ENCODE assay signal across 13 cellular contexts in the genomic region with DNA sequence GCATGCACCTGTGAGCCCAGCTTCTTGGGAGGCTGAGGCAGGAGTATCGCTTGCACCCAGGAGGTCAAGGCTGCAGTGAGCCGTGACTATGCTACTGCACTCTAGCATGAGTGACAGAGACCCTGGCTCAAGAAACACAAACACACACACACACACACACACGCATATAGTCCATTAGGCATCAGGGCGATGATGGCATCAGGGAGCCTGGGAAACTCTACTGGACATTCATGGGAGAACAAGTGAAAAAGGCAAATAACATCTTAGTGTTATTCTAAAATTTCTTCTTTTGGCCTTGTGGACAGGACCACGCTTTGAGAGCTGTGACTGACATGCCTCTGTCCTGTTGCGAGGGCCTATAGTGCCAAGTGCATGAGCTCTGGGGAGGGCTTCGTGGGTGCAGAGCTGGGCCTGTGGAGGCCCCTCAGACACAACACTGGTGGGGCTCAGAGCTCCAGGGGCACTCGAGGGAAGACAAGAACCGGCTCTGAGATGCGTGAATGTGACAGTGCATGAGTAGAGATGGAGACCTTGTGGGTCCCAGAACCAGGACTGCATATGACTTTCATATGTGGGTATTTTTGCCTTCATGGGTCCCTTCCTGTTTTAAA. TPM values are rescaled to one million over a fixed set of nuclear protein-coding genes. Genes with fewer than 3 reads are reported as not detected.
DNase-seq lines count a peak whose midpoint lies in the region; ATAC-seq lines count a peak whose summit lies in the region.
"Had no signal": no experiment of that assay in that cellular context is flagged by ENCODE, and none has a peak within 500 bp of the region (broad histone marks: within the 10 kb centered on the region; RNA-seq: fewer than 3 reads in every experiment).

No MANE protein-coding gene starts in this region.

- no peak for ATAC-seq in activated naive CD8-positive, alpha-beta T cell treated with anti-CD3 and anti-CD28 coated beads, Interleukin-2, amount 10 ng/mL, durations not matched to agents 7 days and 5 days (ENCODE audit: low read depth)
- ATAC-seq: right cardiac atrium, T-helper 17 cell had no signal

- H3K4me3 Mint-ChIP-seq in CD8-positive, alpha-beta memory T cell: no peak overlapping the region
- H3K4me3 Mint-ChIP-seq in activated naive CD8-positive, alpha-beta T cell treated with anti-CD3 and anti-CD28 coated beads, Interleukin-2, amount 10 ng/mL, durations not matched to agents 7 days and 5 days: no peak overlapping the region

- H3K9me3 ChIP-seq in CD8-positive, alpha-beta memory T cell (ENCODE audit: low read length): no peaks in the 10 kb centered on the region

- no peaks in the 10 kb centered on the region for H3K27me3 ChIP-seq in CD8-positive, alpha-beta memory T cell (ENCODE audit: insufficient read depth, low read length, poor library complexity, severe bottlenecking)

- POLR2A ChIA-PET in CD8-positive, alpha-beta memory T cell (lab: Charles Lee): interaction anchor here (0.6 kb wide), 1 partner anchor 115 kb away, joined by 3 read pairs; no protein-coding TSS in a partner anchor
- POLR2A ChIA-PET in activated naive CD8-positive, alpha-beta T cell treated with anti-CD3 and anti-CD28 coated beads, Interleukin-2, amount 10 ng/mL, durations not matched to agents 7 days and 5 days (lab: Charles Lee): interaction anchor here (1.3 kb wide), 2 partner anchors 10 to 12 kb away, joined by 3 read pairs; no protein-coding TSS in a partner anchor

- peaks cover 14% of the 10 kb centered on the region for H3K4me1 ChIP-seq in CD8-positive, alpha-beta memory T cell (ENCODE audit: insufficient read depth, low read length)

- H3K36me3 ChIP-seq in CD8-positive, alpha-beta memory T cell (ENCODE audit: insufficient read depth, low read length): no peaks in the 10 kb centered on the region

- no peaks in the 10 kb centered on the region for H3K27me3 Mint-ChIP-seq in CD8-positive, alpha-beta memory T cell
- H3K27me3 Mint-ChIP-seq in activated naive CD8-positive, alpha-beta T cell treated with anti-CD3 and anti-CD28 coated beads, Interleukin-2, amount 10 ng/mL, durations not matched to agents 7 days and 5 days: no peaks in the 10 kb centered on the region
- H3K27me3 Mint-ChIP-seq: T-helper 17 cell had no signal

- no peak overlapping the region for H3K27ac ChIP-seq in CD8-positive, alpha-beta memory T cell (ENCODE audit: low read depth, low read length)

- H3K36me3 Mint-ChIP-seq in CD8-positive, alpha-beta memory T cell: peaks cover 0 to 48% (median 3%) of the 10 kb centered on the region in 3 donors
- H3K36me3 Mint-ChIP-seq in activated naive CD8-positive, alpha-beta T cell treated with anti-CD3 and anti-CD28 coated beads, Interleukin-2, amount 10 ng/mL, durations not matched to agents 7 days and 5 days: no peaks in the 10 kb centered on the region

- H3K27ac Mint-ChIP-seq in CD8-positive, alpha-beta memory T cell: peak overlapping the region in 5 of 8 donors; percentile 4 to 88 (median 42)
- no peak overlapping the region for H3K27ac Mint-ChIP-seq in activated naive CD8-positive, alpha-beta T cell treated with anti-CD3 and anti-CD28 coated beads, Interleukin-2, amount 10 ng/mL, durations not matched to agents 7 days and 5 days
- H3K27ac Mint-ChIP-seq: T-helper 17 cell had no signal

- CTCF ChIA-PET in CD8-positive, alpha-beta memory T cell (lab: Charles Lee): no interaction called here

- H3K4me3 ChIP-seq in CD8-positive, alpha-beta memory T cell (ENCODE audit: low read length): no peak overlapping the region

- no peaks in the 10 kb centered on the region for H3K9me3 Mint-ChIP-seq in CD8-positive, alpha-beta memory T cell
- no peaks in the 10 kb centered on the region for H3K9me3 Mint-ChIP-seq in activated naive CD8-positive, alpha-beta T cell treated with anti-CD3 and anti-CD28 coated beads, Interleukin-2, amount 10 ng/mL, durations not matched to agents 7 days and 5 days

- H3K4me1 Mint-ChIP-seq in CD8-positive, alpha-beta memory T cell: peaks cover 21 to 39% (median 30%) of the 10 kb centered on the region in 3 donors
- peaks cover 18% of the 10 kb centered on the region for H3K4me1 Mint-ChIP-seq in activated naive CD8-positive, alpha-beta T cell treated with anti-CD3 and anti-CD28 coated beads, Interleukin-2, amount 10 ng/mL, durations not matched to agents 7 days and 5 days

- intact Hi-C loops in posterior vena cava (cut with DNase I): loop anchor here in 1 of 2 donors (10.0 kb wide), 1 partner anchor 116 kb away; a partner anchor contains a TSS

- DNase-seq in CD8-positive, alpha-beta memory T cell: no peak
- peak; percentile 33 for DNase-seq in H4 (ENCODE audit: low spot score)
- DNase-seq in activated naive CD8-positive, alpha-beta T cell treated with anti-CD3 and anti-CD28 coated beads, Interleukin-2, amount 10 ng/mL, durations not matched to agents 7 days and 5 days: peak; percentile 17
- DNase-seq in posterior vena cava (ENCODE audit: low spot score): peak; percentile 40
- DNase-seq in NCI-H748 treated with DMSO at 0.1 percent for 48 hours (lab: John Stamatoyannopoulos, UW): no peak
- DNase-seq in DMS153 (lab: John Stamatoyannopoulos, UW): no peak
- DNase-seq in HCEC 1CT: no peak

RNA-seq across cellular contexts. Expression of a gene that starts 8.0 kb away (rescaled TPM):
- total RNA-seq in CD8-positive, alpha-beta memory T cell: 100 to 1,000 TPM; 125 to 132 TPM
- 9.2 TPM for polyA plus RNA-seq in CD8-positive, alpha-beta memory T cell
- total RNA-seq in H4 (2014; rRNA removed; shearing (Covaris generic)): 64.0 and 65.0 TPM in 2 replicates
- 100 to 1,000 TPM; 149 to 159 TPM for total RNA-seq in activated naive CD8-positive, alpha-beta T cell treated with anti-CD3 and anti-CD28 coated beads, Interleukin-2, amount 10 ng/mL, durations not matched to agents 7 days and 5 days
- total RNA-seq in posterior vena cava: 10 to 100 TPM; 78.9 to 88.0 TPM

RNA-seq across cellular contexts. Expression of a gene that starts 12.0 kb away (rescaled TPM):
- total RNA-seq in CD8-positive, alpha-beta memory T cell: 10 to 100 TPM; 23.5 to 27.5 TPM
- polyA plus RNA-seq in CD8-positive, alpha-beta memory T cell: 77.8 TPM
- 1.1 and 1.7 TPM in 2 replicates for total RNA-seq in H4 (2014; rRNA removed; shearing (Covaris generic))
- 10 to 100 TPM; 33.2 to 36.3 TPM for total RNA-seq in activated naive CD8-positive, alpha-beta T cell treated with anti-CD3 and anti-CD28 coated beads, Interleukin-2, amount 10 ng/mL, durations not matched to agents 7 days and 5 days
- 1 to 10 TPM; 5.1 to 5.5 TPM for total RNA-seq in posterior vena cava

RNA-seq across cellular contexts. Expression of a gene that starts 21.5 kb away (rescaled TPM):
- total RNA-seq in CD8-positive, alpha-beta memory T cell: under 1 TPM; 0.31 TPM
- not detected for polyA plus RNA-seq in CD8-positive, alpha-beta memory T cell
- total RNA-seq in H4 (2014; rRNA removed; shearing (Covaris generic)): 0.15 TPM in 1 of 2 replicates, not detected in the other
- total RNA-seq in activated naive CD8-positive, alpha-beta T cell treated with anti-CD3 and anti-CD28 coated beads, Interleukin-2, amount 10 ng/mL, durations not matched to agents 7 days and 5 days: 1 to 10 TPM; 1.0 to 1.1 TPM
- not detected for total RNA-seq in posterior vena cava
- total RNA-seq: MCF 10A, temporal lobe had no signal

RNA-seq across cellular contexts. Expression of a gene that starts 31.2 kb away (rescaled TPM):
- not detected for total RNA-seq in CD8-positive, alpha-beta memory T cell
- polyA plus RNA-seq in CD8-positive, alpha-beta memory T cell: 0.36 TPM
- total RNA-seq in H4 (2014; rRNA removed; shearing (Covaris generic)): 0.43 TPM in 1 of 2 replicates, not detected in the other
- under 1 TPM; 0.11 to 0.39 TPM for total RNA-seq in activated naive CD8-positive, alpha-beta T cell treated with anti-CD3 and anti-CD28 coated beads, Interleukin-2, amount 10 ng/mL, durations not matched to agents 7 days and 5 days
- total RNA-seq in posterior vena cava: not detected
- total RNA-seq: activated CD8-positive, alpha-beta memory T cell treated with anti-CD3 and anti-CD28 coated beads for 36 hours; MCF 10A; mucosa of gallbladder; right cardiac atrium; T-helper 17 cell had no signal

RNA-seq across cellular contexts. Expression of a gene that starts 32.3 kb away (rescaled TPM):
- not detected for total RNA-seq in CD8-positive, alpha-beta memory T cell
- not detected for polyA plus RNA-seq in CD8-positive, alpha-beta memory T cell
- not detected in 2 replicates for total RNA-seq in H4 (2014; rRNA removed; shearing (Covaris generic))
- not detected for total RNA-seq in activated naive CD8-positive, alpha-beta T cell treated with anti-CD3 and anti-CD28 coated beads, Interleukin-2, amount 10 ng/mL, durations not matched to agents 7 days and 5 days
- total RNA-seq in posterior vena cava: not detected
- total RNA-seq: activated CD8-positive, alpha-beta memory T cell treated with anti-CD3 and anti-CD28 coated beads for 36 hours; MCF 10A; mucosa of gallbladder; right cardiac atrium; T-helper 17 cell; temporal lobe had no signal
- polyA plus RNA-seq: right cardiac atrium had no signal

Comparison
In these comparisons a context has a peak if more than half of its experiments do, and no peak if none do; other contexts are left out.
1. DNase-seq: peak in H4 (single experiment), activated naive CD8-positive, alpha-beta T cell treated with anti-CD3 and anti-CD28 coated beads, Interleukin-2, amount 10 ng/mL, durations not matched to agents 7 days and 5 days (single experiment) and posterior vena cava (single experiment); none in CD8-positive, alpha-beta memory T cell (0 of 5), NCI-H748 treated with DMSO at 0.1 percent for 48 hours (single experiment), DMS153 (single experiment) and HCEC 1CT (single experiment).